Comparison of ENCODE assay signal across 8 cellular contexts in the genomic region with DNA sequence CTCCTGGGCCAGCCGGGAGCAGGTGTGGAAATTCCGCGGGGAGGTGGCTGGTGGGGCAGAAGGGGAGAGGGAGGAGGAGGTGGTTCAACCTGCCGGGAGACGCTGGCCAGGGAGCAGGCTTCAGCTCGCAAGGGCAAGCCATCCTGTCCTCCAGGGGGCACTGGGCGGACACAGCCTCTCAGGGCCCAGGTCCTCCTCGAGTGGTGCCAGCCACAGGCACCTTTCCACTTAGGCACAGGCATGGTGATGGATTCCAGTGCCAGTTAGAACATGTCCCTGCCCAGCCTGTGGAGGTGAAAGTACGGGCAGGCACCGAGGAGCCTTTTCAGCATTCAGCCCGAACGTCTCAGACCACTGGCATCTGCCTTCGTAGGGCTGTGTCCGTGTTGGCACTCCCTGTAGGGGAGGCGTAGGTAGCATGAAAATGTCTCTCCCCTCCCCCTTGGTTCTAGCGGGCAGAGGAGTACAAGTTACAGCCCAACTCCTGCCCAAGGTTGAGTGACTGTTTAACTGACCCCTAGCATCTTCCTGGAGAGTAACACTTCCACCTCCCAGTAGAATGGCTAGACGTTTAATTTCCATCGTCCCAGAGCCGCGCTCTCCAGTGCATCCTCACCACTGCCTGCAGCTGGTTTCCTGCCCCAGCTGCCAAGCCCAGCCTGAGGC. TPM values are rescaled to one million over a fixed set of nuclear protein-coding genes. Genes with fewer than 3 reads are reported as not detected.
DNase-seq lines count a peak whose midpoint lies in the region; ATAC-seq and TF ChIP-seq lines count a peak whose summit lies in the region.

No MANE protein-coding gene starts in this region.

- H3K27me3 Mint-ChIP-seq in stimulated activated naive CD8-positive, alpha-beta T cell treated with anti-CD3 and anti-CD28 coated beads, Interleukin-15, Interleukin-2, amounts not matched to agents 100 ng/mL and 50 ng/mL, for 24 hours = peaks cover 65% of the 10 kb centered on the region

- peak; percentile 60 for TF ChIP-seq CTCF in GM06990 (IDR thresholded peaks at IDR 0.05; ENCODE audit: insufficient read depth, low read length, poor library complexity, severe bottlenecking)

- no peaks in the 10 kb centered on the region for H3K36me3 Mint-ChIP-seq in stimulated activated naive CD8-positive, alpha-beta T cell treated with anti-CD3 and anti-CD28 coated beads, Interleukin-15, Interleukin-2, amounts not matched to agents 100 ng/mL and 50 ng/mL, for 24 hours (ENCODE audit: low read depth)

- H3K27ac Mint-ChIP-seq in stimulated activated naive CD8-positive, alpha-beta T cell treated with anti-CD3 and anti-CD28 coated beads, Interleukin-15, Interleukin-2, amounts not matched to agents 100 ng/mL and 50 ng/mL, for 24 hours = no peak overlapping the region

- H3K4me3 ChIP-seq in GM06990 (replicated peaks; ENCODE audit: low read depth, low read length) = no peak overlapping the region

- peak overlapping the region; percentile 13 for H3K4me3 Mint-ChIP-seq in stimulated activated naive CD8-positive, alpha-beta T cell treated with anti-CD3 and anti-CD28 coated beads, Interleukin-15, Interleukin-2, amounts not matched to agents 100 ng/mL and 50 ng/mL, for 24 hours

- H3K27ac ChIP-seq in caudate nucleus (ENCODE audit: low read depth, low read length) = peak overlapping the region; percentile 79

- H3K27me3 ChIP-seq in GM06990 (replicated peaks; ENCODE audit: control insufficient read depth, insufficient read depth, low read length) = peaks cover 1% of the 10 kb centered on the region; the same call in 1 of the 2 replicates

- no peak for ATAC-seq in HG02642 (IDR thresholded peaks at IDR 0.05; ENCODE audit: poor library complexity, unreplicated experiment)

- no peaks in the 10 kb centered on the region for H3K4me1 Mint-ChIP-seq in stimulated activated naive CD8-positive, alpha-beta T cell treated with anti-CD3 and anti-CD28 coated beads, Interleukin-15, Interleukin-2, amounts not matched to agents 100 ng/mL and 50 ng/mL, for 24 hours (ENCODE audit: low read depth)

- no peaks in the 10 kb centered on the region for H3K36me3 ChIP-seq in GM06990 (ENCODE audit: control insufficient read depth, insufficient read depth, low read length)

- no peaks in the 10 kb centered on the region for H3K9me3 Mint-ChIP-seq in stimulated activated naive CD8-positive, alpha-beta T cell treated with anti-CD3 and anti-CD28 coated beads, Interleukin-15, Interleukin-2, amounts not matched to agents 100 ng/mL and 50 ng/mL, for 24 hours

- peak; percentile 40 for DNase-seq in A172 (ENCODE audit: low spot score)
- DNase-seq in GM06990 (ENCODE audit: extremely low read depth, insufficient read length) = no peak
- DNase-seq in NCI-H526 (lab: John Stamatoyannopoulos, UW) = peak; percentile 23 to 82
- peak in 16 of 61 donors; percentile 16 to 56 (median 37) for DNase-seq in caudate nucleus (lab: John Stamatoyannopoulos, UW)
- peak; percentile 73 for DNase-seq in left kidney (ENCODE audit: low read depth, low spot score)
- no peak for DNase-seq in stimulated activated CD4-positive, alpha-beta T cell treated with anti-CD3 and anti-CD28 coated beads, Interleukin-1b, Interleukin-23, amount 100 ng/mL, for 48 hours

RNA-seq across cellular contexts. Expression of gene DAB2IP, which starts 48.9 kb away (rescaled TPM):
- total RNA-seq in A172 (2014; rRNA removed; shearing (Covaris generic)) = 15.8 and 19.1 TPM in 2 replicates

Comparison
In these comparisons a context has a peak if more than half of its experiments do, and no peak if none do; other contexts are left out.
1. DNase-seq: peak in A172 (single experiment), NCI-H526 (2 of 2) and left kidney (single experiment); none in GM06990 (single experiment) and stimulated activated CD4-positive, alpha-beta T cell treated with anti-CD3 and anti-CD28 coated beads, Interleukin-1b, Interleukin-23, amount 100 ng/mL, for 48 hours (single experiment).